1 cellular context compared by ENCODE assay signal in the genomic region with DNA sequence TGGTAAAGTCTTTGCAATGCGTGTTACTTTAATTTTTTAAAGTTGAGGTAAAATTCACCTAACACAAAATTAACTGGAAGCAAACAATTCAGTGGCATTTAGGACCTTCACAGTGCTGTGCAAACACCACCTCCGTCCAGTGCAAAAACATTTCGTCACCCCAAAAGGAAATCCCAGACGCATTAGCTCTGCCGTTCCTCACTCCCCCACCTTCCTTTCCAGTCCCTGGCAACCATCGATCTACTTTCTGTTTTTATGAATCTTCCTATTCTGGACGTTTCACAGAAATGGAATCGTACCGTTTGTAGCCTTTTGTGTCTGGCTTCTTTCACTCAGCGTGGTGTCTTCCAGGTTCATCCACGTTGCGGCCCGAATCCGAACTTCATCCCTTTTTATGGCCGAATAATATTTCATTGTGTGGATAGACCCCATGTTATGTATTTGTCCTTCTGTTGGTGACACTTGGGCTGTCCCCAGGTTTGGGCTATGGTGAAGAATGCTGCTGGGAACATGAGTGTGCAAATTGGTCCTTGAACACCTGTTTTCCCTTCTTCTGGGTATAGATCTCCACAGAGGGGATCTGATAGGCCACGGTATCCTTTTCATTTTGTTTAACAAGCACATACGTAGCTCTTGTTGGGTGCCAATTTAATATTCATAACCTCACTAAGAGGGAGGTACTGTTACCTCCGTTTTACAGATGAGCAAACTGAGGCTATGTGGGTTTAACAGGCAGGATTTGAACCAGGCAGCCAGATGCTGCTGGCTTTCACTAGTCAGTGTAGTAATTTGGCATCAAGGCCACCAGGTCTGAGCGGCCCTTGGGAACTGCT.
TF ChIP-seq lines count a peak whose summit lies in the region.

No MANE protein-coding gene starts in this region.

TF ChIP-seq in GM23338, 12 proteins besides CTCF, POLR2A, EP300 and RAD21 (continued from another document):
- TF ChIP-seq ZNF462 (CRISPR knock-in tag; IDR thresholded peaks at IDR 0.05) (no peak), NANOG (IDR thresholded peaks at IDR 0.05; ENCODE audit: borderline replicate concordance) (no peak), ZNF331 (CRISPR knock-in tag; IDR thresholded peaks at IDR 0.05; ENCODE audit: low read depth) (no peak), EZH2 (IDR thresholded peaks at IDR 0.05; ENCODE audit: low read depth, unreplicated experiment) (no peak), ETS1 (IDR thresholded peaks at IDR 0.05) (no peak), ZNF114 (CRISPR knock-in tag; IDR thresholded peaks at IDR 0.05) (no peak), EZH2phosphoT487 (IDR thresholded peaks at IDR 0.05; ENCODE audit: unreplicated experiment) (no peak), REST (IDR thresholded peaks at IDR 0.05; ENCODE audit: unreplicated experiment) (no peak), CREB1 (CRISPR knock-in tag; IDR thresholded peaks at IDR 0.05; ENCODE audit: low read depth) (no peak)
